1 cellular context compared by ENCODE assay signal in genomic region chr19:3608079-3608641, GRCh38.
A peak's percentile ranks its signal among the peaks of the same experiment; 100 is the strongest.
TF ChIP-seq lines count a peak whose summit lies in the region.

No MANE protein-coding gene starts in this region.

TF ChIP-seq in K562, 482 proteins besides CTCF, POLR2A, EP300 and RAD21 (continued from another document and continues in another):
- TF ChIP-seq ERF (CRISPR knock-in tag; IDR thresholded peaks at IDR 0.05), result no peak
- peak; percentile 64; the same call in 1 of the 2 replicates for TF ChIP-seq ARID1B (IDR thresholded peaks at IDR 0.05)
- TF ChIP-seq NFIC (IDR thresholded peaks at IDR 0.05), result no peak
- TF ChIP-seq KDM5B (IDR thresholded peaks at IDR 0.05; ENCODE audit: insufficient replicate concordance, low read depth, low read length), result no peak
- TF ChIP-seq ZC3H4 (CRISPR knock-in tag; IDR thresholded peaks at IDR 0.05; ENCODE audit: borderline replicate concordance), result no peak
- TF ChIP-seq EP400 (IDR thresholded peaks at IDR 0.05), result peak; percentile 60; the same call in 1 of the 2 replicates
- TF ChIP-seq BCOR (IDR thresholded peaks at IDR 0.05), result peak; percentile 70
- no peak for TF ChIP-seq SNAPC5 (CRISPR knock-in tag; IDR thresholded peaks at IDR 0.05)
- TF ChIP-seq RBM14 (IDR thresholded peaks at IDR 0.05; ENCODE audit: borderline replicate concordance, insufficient read depth, low read depth, low read length), result no peak
- no peak for TF ChIP-seq PTTG1 (tag; IDR thresholded peaks at IDR 0.05; ENCODE audit: low read depth)
- TF ChIP-seq RCOR1 (IDR thresholded peaks at IDR 0.05; ENCODE audit: borderline replicate concordance in 1 of 2, low read depth in 2 of 2, low read length in 2 of 2), result peak in 1 of 2 experiments; percentile 39; a peak in 1 of 4 replicates
- TF ChIP-seq MEF2A (IDR thresholded peaks at IDR 0.05; ENCODE audit: control insufficient read depth, low read depth, low read length), result no peak
- no peak for TF ChIP-seq PML (IDR thresholded peaks at IDR 0.05; ENCODE audit: low read length)
- TF ChIP-seq, protein P1, sequence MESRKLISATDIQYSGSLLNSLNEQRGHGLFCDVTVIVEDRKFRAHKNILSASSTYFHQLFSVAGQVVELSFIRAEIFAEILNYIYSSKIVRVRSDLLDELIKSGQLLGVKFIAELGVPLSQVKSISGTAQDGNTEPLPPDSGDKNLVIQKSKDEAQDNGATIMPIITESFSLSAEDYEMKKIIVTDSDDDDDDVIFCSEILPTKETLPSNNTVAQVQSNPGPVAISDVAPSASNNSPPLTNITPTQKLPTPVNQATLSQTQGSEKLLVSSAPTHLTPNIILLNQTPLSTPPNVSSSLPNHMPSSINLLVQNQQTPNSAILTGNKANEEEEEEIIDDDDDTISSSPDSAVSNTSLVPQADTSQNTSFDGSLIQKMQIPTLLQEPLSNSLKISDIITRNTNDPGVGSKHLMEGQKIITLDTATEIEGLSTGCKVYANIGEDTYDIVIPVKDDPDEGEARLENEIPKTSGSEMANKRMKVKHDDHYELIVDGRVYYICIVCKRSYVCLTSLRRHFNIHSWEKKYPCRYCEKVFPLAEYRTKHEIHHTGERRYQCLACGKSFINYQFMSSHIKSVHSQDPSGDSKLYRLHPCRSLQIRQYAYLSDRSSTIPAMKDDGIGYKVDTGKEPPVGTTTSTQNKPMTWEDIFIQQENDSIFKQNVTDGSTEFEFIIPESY (CRISPR knock-in tag; IDR thresholded peaks at IDR 0.05), result no peak
- no peak for TF ChIP-seq POU5F1 (IDR thresholded peaks at IDR 0.05; ENCODE audit: borderline replicate concordance, low read depth, low read length, partially characterized antibody)
- TF ChIP-seq ZNF212 (CRISPR knock-in tag; IDR thresholded peaks at IDR 0.05), result no peak
- TF ChIP-seq CC2D1A (IDR thresholded peaks at IDR 0.05), result 0 out of 2 replicates have a peak, but pooled peaks have one; percentile 4
- TF ChIP-seq, protein P2, sequence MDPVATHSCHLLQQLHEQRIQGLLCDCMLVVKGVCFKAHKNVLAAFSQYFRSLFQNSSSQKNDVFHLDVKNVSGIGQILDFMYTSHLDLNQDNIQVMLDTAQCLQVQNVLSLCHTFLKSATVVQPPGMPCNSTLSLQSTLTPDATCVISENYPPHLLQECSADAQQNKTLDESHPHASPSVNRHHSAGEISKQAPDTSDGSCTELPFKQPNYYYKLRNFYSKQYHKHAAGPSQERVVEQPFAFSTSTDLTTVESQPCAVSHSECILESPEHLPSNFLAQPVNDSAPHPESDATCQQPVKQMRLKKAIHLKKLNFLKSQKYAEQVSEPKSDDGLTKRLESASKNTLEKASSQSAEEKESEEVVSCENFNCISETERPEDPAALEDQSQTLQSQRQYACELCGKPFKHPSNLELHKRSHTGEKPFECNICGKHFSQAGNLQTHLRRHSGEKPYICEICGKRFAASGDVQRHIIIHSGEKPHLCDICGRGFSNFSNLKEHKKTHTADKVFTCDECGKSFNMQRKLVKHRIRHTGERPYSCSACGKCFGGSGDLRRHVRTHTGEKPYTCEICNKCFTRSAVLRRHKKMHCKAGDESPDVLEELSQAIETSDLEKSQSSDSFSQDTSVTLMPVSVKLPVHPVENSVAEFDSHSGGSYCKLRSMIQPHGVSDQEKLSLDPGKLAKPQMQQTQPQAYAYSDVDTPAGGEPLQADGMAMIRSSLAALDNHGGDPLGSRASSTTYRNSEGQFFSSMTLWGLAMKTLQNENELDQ (CRISPR knock-in tag; IDR thresholded peaks at IDR 0.05; ENCODE audit: borderline replicate concordance), result no peak
- TF ChIP-seq SIX5 (IDR thresholded peaks at IDR 0.05; ENCODE audit: borderline replicate concordance in 1 of 2, insufficient read depth in 1 of 2, low read depth in 1 of 2, low read length in 2 of 2), result no peak
- no peak for TF ChIP-seq DIDO1 (tag; IDR thresholded peaks at IDR 0.05; ENCODE audit: low read depth)
- no peak for TF ChIP-seq ZNF778 (CRISPR knock-in tag; IDR thresholded peaks at IDR 0.05)
- no peak for TF ChIP-seq RBM15 (IDR thresholded peaks at IDR 0.05; ENCODE audit: insufficient read depth, low read length)
- no peak for TF ChIP-seq TBL1XR1 (IDR thresholded peaks at IDR 0.05; ENCODE audit: low read length in 2 of 2)
- TF ChIP-seq, protein P3, sequence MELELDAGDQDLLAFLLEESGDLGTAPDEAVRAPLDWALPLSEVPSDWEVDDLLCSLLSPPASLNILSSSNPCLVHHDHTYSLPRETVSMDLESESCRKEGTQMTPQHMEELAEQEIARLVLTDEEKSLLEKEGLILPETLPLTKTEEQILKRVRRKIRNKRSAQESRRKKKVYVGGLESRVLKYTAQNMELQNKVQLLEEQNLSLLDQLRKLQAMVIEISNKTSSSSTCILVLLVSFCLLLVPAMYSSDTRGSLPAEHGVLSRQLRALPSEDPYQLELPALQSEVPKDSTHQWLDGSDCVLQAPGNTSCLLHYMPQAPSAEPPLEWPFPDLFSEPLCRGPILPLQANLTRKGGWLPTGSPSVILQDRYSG (tag; conservative IDR thresholded peaks at IDR 0.05; ENCODE audit: low read depth), result no peak
- no peak for TF ChIP-seq NONO (IDR thresholded peaks at IDR 0.05; ENCODE audit: low read depth in 2 of 2, low read length in 1 of 2)
- no peak for TF ChIP-seq OTX1 (CRISPR knock-in tag; IDR thresholded peaks at IDR 0.05)
- TF ChIP-seq, protein P4, sequence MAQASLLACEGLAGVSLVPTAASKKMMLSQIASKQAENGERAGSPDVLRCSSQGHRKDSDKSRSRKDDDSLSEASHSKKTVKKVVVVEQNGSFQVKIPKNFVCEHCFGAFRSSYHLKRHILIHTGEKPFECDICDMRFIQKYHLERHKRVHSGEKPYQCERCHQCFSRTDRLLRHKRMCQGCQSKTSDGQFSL (CRISPR knock-in tag; IDR thresholded peaks at IDR 0.05), result no peak
- TF ChIP-seq, protein P4 (tag; IDR thresholded peaks at IDR 0.05), result no peak
- TF ChIP-seq FOXJ2 (tag; IDR thresholded peaks at IDR 0.05), result no peak
- TF ChIP-seq ARHGAP35 (IDR thresholded peaks at IDR 0.05; ENCODE audit: partially characterized antibody), result no peak
- no peak for TF ChIP-seq EWSR1 (IDR thresholded peaks at IDR 0.05; ENCODE audit: borderline replicate concordance, low read depth, partially characterized antibody)
- TF ChIP-seq NFE2 (IDR thresholded peaks at IDR 0.05; ENCODE audit: low read depth), result 0 out of 2 replicates have a peak, but pooled peaks have one; percentile 18
- no peak for TF ChIP-seq ZBTB17 (CRISPR knock-in tag; IDR thresholded peaks at IDR 0.05)
- TF ChIP-seq CBX3 (IDR thresholded peaks at IDR 0.05; ENCODE audit: borderline replicate concordance in 1 of 2, low read length in 2 of 2), result no peak; a peak in 1 of 3 replicates
- 0 out of 2 replicates have a peak, but pooled peaks have one; percentile 21 for TF ChIP-seq REST (CRISPR knock-in tag; IDR thresholded peaks at IDR 0.05; ENCODE audit: low read depth)
- TF ChIP-seq ZNF253 (CRISPR knock-in tag; conservative IDR thresholded peaks at IDR 0.05), result no peak
- no peak for TF ChIP-seq PHB (CRISPR knock-in tag; IDR thresholded peaks at IDR 0.05)
- no peak for TF ChIP-seq COPS2 (conservative IDR thresholded peaks at IDR 0.05)
- TF ChIP-seq ESRRA (IDR thresholded peaks at IDR 0.05; ENCODE audit: borderline replicate concordance, low read depth), result peak; percentile 73
- no peak for TF ChIP-seq THAP12 (CRISPR knock-in tag; IDR thresholded peaks at IDR 0.05)
- no peak for TF ChIP-seq DNMT1 (IDR thresholded peaks at IDR 0.05)
- TF ChIP-seq POLR2H (tag; IDR thresholded peaks at IDR 0.05; ENCODE audit: low read depth), result no peak; the same call in 1 of the 2 replicates
- TF ChIP-seq CSDE1 (IDR thresholded peaks at IDR 0.05), result no peak
- TF ChIP-seq GTF2F1 (IDR thresholded peaks at IDR 0.05; ENCODE audit: low read depth, low read length), result no peak
- TF ChIP-seq ZNF436 (CRISPR knock-in tag; IDR thresholded peaks at IDR 0.05), result no peak
- TF ChIP-seq, protein P5, sequence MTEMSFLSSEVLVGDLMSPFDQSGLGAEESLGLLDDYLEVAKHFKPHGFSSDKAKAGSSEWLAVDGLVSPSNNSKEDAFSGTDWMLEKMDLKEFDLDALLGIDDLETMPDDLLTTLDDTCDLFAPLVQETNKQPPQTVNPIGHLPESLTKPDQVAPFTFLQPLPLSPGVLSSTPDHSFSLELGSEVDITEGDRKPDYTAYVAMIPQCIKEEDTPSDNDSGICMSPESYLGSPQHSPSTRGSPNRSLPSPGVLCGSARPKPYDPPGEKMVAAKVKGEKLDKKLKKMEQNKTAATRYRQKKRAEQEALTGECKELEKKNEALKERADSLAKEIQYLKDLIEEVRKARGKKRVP (CRISPR knock-in tag; IDR thresholded peaks at IDR 0.05), result 0 out of 2 replicates have a peak, but pooled peaks have one; percentile 9
- peak; percentile 55; the same call in 1 of the 2 replicates for TF ChIP-seq NCOA1 (IDR thresholded peaks at IDR 0.05; ENCODE audit: low read depth)
- TF ChIP-seq ZNF76 (CRISPR knock-in tag; IDR thresholded peaks at IDR 0.05; ENCODE audit: borderline replicate concordance), result no peak
- TF ChIP-seq MCM7 (IDR thresholded peaks at IDR 0.05), result no peak
- no peak for TF ChIP-seq MEIS2 (IDR thresholded peaks at IDR 0.05; ENCODE audit: partially characterized antibody)
- peak; percentile 35; the same call in 1 of the 2 replicates for TF ChIP-seq STAT5A (IDR thresholded peaks at IDR 0.05; ENCODE audit: borderline replicate concordance, low read length)
- peak; percentile 39 for TF ChIP-seq NBN (IDR thresholded peaks at IDR 0.05; ENCODE audit: low read depth)
- no peak for TF ChIP-seq MED1 (CRISPR knock-in tag; IDR thresholded peaks at IDR 0.05; ENCODE audit: borderline replicate concordance)
- TF ChIP-seq ZNF232 (CRISPR knock-in tag; IDR thresholded peaks at IDR 0.05), result no peak
- no peak for TF ChIP-seq CHCHD3 (CRISPR knock-in tag; IDR thresholded peaks at IDR 0.05)
- no peak for TF ChIP-seq KHSRP (IDR thresholded peaks at IDR 0.05)
- TF ChIP-seq, protein P6, sequence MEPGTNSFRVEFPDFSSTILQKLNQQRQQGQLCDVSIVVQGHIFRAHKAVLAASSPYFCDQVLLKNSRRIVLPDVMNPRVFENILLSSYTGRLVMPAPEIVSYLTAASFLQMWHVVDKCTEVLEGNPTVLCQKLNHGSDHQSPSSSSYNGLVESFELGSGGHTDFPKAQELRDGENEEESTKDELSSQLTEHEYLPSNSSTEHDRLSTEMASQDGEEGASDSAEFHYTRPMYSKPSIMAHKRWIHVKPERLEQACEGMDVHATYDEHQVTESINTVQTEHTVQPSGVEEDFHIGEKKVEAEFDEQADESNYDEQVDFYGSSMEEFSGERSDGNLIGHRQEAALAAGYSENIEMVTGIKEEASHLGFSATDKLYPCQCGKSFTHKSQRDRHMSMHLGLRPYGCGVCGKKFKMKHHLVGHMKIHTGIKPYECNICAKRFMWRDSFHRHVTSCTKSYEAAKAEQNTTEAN (CRISPR knock-in tag; IDR thresholded peaks at IDR 0.05), result no peak
- no peak for TF ChIP-seq ILF3 (IDR thresholded peaks at IDR 0.05; ENCODE audit: borderline replicate concordance)
